Comparison of ENCODE assay signal across 7 cellular contexts in the genomic region with DNA sequence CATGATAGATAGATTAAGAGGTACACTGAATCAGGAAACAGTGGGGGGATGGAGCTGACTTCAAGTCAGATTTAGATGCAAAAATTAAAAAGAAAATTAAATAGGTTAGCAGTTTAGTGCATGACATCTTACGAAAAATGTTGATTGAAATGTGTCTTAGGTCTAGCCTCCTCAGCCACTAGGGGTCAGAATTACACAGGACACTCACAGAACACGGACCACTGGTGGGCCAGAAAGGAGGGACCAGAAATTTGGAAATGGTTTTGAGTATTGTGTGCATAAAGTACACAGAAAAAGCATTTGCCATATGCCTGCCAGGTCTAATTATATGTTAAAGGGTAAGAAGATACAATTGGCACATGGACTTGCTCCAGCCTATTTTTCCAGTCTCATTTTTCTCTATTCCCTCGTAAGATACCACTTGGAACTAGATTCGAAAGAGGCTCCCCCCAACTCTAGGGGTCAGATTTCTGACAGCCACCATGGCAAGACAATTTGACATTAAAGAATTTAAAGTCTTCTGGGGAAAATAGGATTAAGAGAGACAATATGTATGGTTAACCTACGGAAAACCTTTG.
DNase-seq lines count a peak whose midpoint lies in the region; ATAC-seq and TF ChIP-seq lines count a peak whose summit lies in the region.

No MANE protein-coding gene starts in this region.

- peak; percentile 56 for TF ChIP-seq CTCF in GM10266 (IDR thresholded peaks at IDR 0.05; ENCODE audit: control insufficient read depth, insufficient read depth, low read depth, missing control alignments)

- peak; percentile 13 for DNase-seq in GM10266 (ENCODE audit: extremely low spot score)
- DNase-seq in NCI-H774 (lab: John Stamatoyannopoulos, UW): peak; percentile 7
- DNase-seq in dermis blood vessel endothelial cell: peak; percentile 35
- DNase-seq in memory B cell (ENCODE audit: low spot score in 2 of 2): peak in 1 of 2 donors; percentile 9
- no peak for DNase-seq in effector CD4-positive, alpha-beta T cell
- no peak for DNase-seq in activated CD4-positive, CD25-positive, alpha-beta regulatory T cell treated with anti-CD3 and anti-CD28 coated beads, Interleukin-2, amount 50 U/mL, for 72 hours

- no peaks in the 10 kb centered on the region for H3K9me3 Mint-ChIP-seq in memory B cell

- H3K27me3 Mint-ChIP-seq in memory B cell: peaks cover 2% of the 10 kb centered on the region

- ATAC-seq in HG03280 (IDR thresholded peaks at IDR 0.05; ENCODE audit: unreplicated experiment) (peak; percentile 59), memory B cell (ENCODE audit: low read depth) (peak; percentile 47)

- no peak overlapping the region for H3K27ac Mint-ChIP-seq in memory B cell

- no peaks in the 10 kb centered on the region for H3K36me3 Mint-ChIP-seq in memory B cell

- no peak overlapping the region for H3K4me3 Mint-ChIP-seq in memory B cell

- no peaks in the 10 kb centered on the region for H3K4me1 Mint-ChIP-seq in memory B cell

Comparison
In these comparisons a context has a peak if more than half of its experiments do, and no peak if none do; other contexts are left out.
1. DNase-seq: peak in GM10266 (single experiment), NCI-H774 (single experiment) and dermis blood vessel endothelial cell (single experiment); none in effector CD4-positive, alpha-beta T cell (single experiment) and activated CD4-positive, CD25-positive, alpha-beta regulatory T cell treated with anti-CD3 and anti-CD28 coated beads, Interleukin-2, amount 50 U/mL, for 72 hours (single experiment).